In the genomic region with DNA sequence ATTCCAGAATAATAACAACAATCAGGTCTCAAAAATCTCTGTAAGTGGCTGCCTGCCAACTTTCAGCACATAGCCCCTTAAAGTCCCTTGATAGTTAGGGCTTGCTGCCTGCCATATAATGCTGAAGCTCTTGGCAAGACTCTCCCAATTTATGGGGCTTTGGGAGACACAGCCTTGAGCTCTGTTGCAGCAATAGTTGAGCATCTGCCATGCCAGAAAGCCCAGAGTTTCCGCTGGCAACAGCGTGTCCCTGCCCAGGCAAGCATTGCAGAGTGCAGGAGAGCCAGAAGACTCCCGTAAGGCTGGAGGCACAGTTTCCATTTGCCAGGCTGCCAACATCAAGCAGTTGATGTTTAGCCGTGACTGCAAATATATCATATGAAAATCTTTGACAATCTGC, we compare ENCODE assay signal across 1 cellular context.
TF ChIP-seq lines count a peak whose summit lies in the region.

No MANE protein-coding gene starts in this region.

TF ChIP-seq in GM23338, 12 proteins besides CTCF, POLR2A, EP300 and RAD21 (continued from another document):
- TF ChIP-seq, protein P1, sequence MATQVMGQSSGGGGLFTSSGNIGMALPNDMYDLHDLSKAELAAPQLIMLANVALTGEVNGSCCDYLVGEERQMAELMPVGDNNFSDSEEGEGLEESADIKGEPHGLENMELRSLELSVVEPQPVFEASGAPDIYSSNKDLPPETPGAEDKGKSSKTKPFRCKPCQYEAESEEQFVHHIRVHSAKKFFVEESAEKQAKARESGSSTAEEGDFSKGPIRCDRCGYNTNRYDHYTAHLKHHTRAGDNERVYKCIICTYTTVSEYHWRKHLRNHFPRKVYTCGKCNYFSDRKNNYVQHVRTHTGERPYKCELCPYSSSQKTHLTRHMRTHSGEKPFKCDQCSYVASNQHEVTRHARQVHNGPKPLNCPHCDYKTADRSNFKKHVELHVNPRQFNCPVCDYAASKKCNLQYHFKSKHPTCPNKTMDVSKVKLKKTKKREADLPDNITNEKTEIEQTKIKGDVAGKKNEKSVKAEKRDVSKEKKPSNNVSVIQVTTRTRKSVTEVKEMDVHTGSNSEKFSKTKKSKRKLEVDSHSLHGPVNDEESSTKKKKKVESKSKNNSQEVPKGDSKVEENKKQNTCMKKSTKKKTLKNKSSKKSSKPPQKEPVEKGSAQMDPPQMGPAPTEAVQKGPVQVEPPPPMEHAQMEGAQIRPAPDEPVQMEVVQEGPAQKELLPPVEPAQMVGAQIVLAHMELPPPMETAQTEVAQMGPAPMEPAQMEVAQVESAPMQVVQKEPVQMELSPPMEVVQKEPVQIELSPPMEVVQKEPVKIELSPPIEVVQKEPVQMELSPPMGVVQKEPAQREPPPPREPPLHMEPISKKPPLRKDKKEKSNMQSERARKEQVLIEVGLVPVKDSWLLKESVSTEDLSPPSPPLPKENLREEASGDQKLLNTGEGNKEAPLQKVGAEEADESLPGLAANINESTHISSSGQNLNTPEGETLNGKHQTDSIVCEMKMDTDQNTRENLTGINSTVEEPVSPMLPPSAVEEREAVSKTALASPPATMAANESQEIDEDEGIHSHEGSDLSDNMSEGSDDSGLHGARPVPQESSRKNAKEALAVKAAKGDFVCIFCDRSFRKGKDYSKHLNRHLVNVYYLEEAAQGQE (IDR thresholded peaks at IDR 0.05; ENCODE audit: unreplicated experiment), result no peak
- TF ChIP-seq CREB1 (CRISPR knock-in tag; IDR thresholded peaks at IDR 0.05; ENCODE audit: low read depth) (no peak), STAT1 (IDR thresholded peaks at IDR 0.05; ENCODE audit: unreplicated experiment) (no peak)
